Comparison of ENCODE assay signal across 11 cellular contexts in the genomic region with DNA sequence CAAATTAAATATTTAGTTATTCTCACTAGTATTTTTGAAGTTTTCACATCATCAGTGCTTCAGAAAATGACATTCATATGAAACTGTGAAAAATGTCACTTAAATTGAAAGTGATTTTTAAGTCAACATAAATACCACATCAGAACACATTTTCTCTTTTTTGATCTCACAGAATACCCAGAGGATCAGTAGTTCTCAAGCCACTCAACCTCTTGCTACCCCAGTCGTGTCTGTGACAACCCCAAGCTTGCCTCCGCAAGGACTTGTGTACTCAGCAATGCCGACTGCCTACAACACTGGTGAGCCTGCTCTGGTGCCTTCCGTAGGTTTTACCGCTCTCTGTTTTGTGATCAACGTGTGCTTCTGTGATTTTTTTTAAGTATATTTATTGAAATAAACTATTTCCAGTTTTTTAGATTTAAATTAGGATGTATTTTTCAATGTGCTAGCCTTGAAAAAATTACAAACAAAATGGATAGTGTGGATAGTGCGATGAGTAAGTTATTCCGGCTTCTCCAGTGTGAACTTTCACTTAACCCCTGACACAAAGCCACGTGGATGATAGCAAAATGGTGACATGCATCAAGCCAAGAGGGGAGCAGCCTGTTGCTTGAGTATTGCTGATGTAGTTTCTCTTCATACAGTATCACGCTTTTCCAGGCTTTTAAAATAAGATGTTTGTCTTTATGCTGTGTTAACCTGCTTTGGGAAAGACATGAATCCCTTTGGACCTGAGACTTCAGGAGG. TPM values are rescaled to one million over a fixed set of nuclear protein-coding genes. Genes with fewer than 3 reads are reported as not detected.
A peak's percentile ranks its signal among the peaks of the same experiment; 100 is the strongest.
DNase-seq lines count a peak whose midpoint lies in the region; ATAC-seq and TF ChIP-seq lines count a peak whose summit lies in the region.
"Had no signal": no experiment of that assay in that cellular context is flagged by ENCODE, and none has a peak within 500 bp of the region (broad histone marks: within the 10 kb centered on the region; RNA-seq: fewer than 3 reads in every experiment).

No MANE protein-coding gene starts in this region.

- peak overlapping the region; percentile 73 for H3K27ac Mint-ChIP-seq in activated CD8-positive, alpha-beta T cell treated with anti-CD3 and anti-CD28 coated beads, Interleukin-2, amount 10 ng/mL, durations not matched to agents 7 days and 5 days

- no peaks in the 10 kb centered on the region for H3K9me3 ChIP-seq in gastroesophageal sphincter
- no peaks in the 10 kb centered on the region for H3K9me3 ChIP-seq in subcutaneous abdominal adipose tissue (ENCODE audit: control insufficient read depth in 5 of 5, low read length in 5 of 5)

- TF ChIP-seq EP300 in gastroesophageal sphincter (IDR thresholded peaks at IDR 0.05): no peak

- WGBS in gastroesophageal sphincter (ENCODE audit: low coverage in 1 of 2), 2 donors: 65 to 77% methylated on average over 10 of the region's 10 CpGs

- H3K27me3 Mint-ChIP-seq in activated CD8-positive, alpha-beta T cell treated with anti-CD3 and anti-CD28 coated beads, Interleukin-2, amount 10 ng/mL, durations not matched to agents 7 days and 5 days (ENCODE audit: low read depth): no peaks in the 10 kb centered on the region

- H3K4me3 ChIP-seq in gastroesophageal sphincter (no peak overlapping the region), subcutaneous abdominal adipose tissue (ENCODE audit: low read depth in 1 of 5, low read length in 5 of 5) (no peak overlapping the region)

- ATAC-seq in activated CD8-positive, alpha-beta T cell treated with anti-CD3 and anti-CD28 coated beads, Interleukin-2, amount 10 ng/mL, durations not matched to agents 7 days and 5 days: peak; percentile 61
- ATAC-seq in gastroesophageal sphincter (no peak), HG03139 (IDR thresholded peaks at IDR 0.05; ENCODE audit: unreplicated experiment) (no peak)

- H3K9me3 Mint-ChIP-seq in activated CD8-positive, alpha-beta T cell treated with anti-CD3 and anti-CD28 coated beads, Interleukin-2, amount 10 ng/mL, durations not matched to agents 7 days and 5 days (ENCODE audit: insufficient read depth): no peaks in the 10 kb centered on the region

- TF ChIP-seq POLR2A in gastroesophageal sphincter (IDR thresholded peaks at IDR 0.05): no peak

- peaks cover 21% of the 10 kb centered on the region for H3K36me3 Mint-ChIP-seq in activated CD8-positive, alpha-beta T cell treated with anti-CD3 and anti-CD28 coated beads, Interleukin-2, amount 10 ng/mL, durations not matched to agents 7 days and 5 days (ENCODE audit: low read depth)

- H3K4me3 Mint-ChIP-seq in activated CD8-positive, alpha-beta T cell treated with anti-CD3 and anti-CD28 coated beads, Interleukin-2, amount 10 ng/mL, durations not matched to agents 7 days and 5 days: peak overlapping the region; percentile 60

- no peak for TF ChIP-seq CTCF in gastroesophageal sphincter (IDR thresholded peaks at IDR 0.05)

- H3K4me1 ChIP-seq in gastroesophageal sphincter: peaks cover 5 to 67% (median 30%) of the 10 kb centered on the region in 3 donors
- H3K4me1 ChIP-seq in subcutaneous abdominal adipose tissue (ENCODE audit: control insufficient read depth in 5 of 5, insufficient read depth in 5 of 5, low read length in 5 of 5): peaks cover 17 to 48% (median 41%) of the 10 kb centered on the region in 5 donors

- H3K27me3 ChIP-seq in gastroesophageal sphincter (no peaks in the 10 kb centered on the region), subcutaneous abdominal adipose tissue (ENCODE audit: control insufficient read depth in 5 of 5, insufficient read depth in 4 of 5, low read length in 5 of 5) (no peaks in the 10 kb centered on the region)

- DNase-seq in activated gamma-delta T cell treated with Interleukin-2 at 50 U/mL for 16 hours (peak; percentile 20), activated gamma-delta T cell (lab: John Stamatoyannopoulos, UW) (no peak), NCI-H2196 (lab: John Stamatoyannopoulos, UW; ENCODE audit: unreplicated experiment) (no peak), caudate nucleus (lab: John Stamatoyannopoulos, UW) (no peak)
- DNase-seq in activated CD8-positive, alpha-beta T cell treated with anti-CD3 and anti-CD28 coated beads, Interleukin-2, amount 10 ng/mL, durations not matched to agents 7 days and 5 days: peak; percentile 46
- DNase-seq: mesendoderm, NCI-H1105 treated with DMSO at 0.1 percent for 48 hours, SHP77 treated with DMSO at 0.1 percent for 48 hours had no signal

- peaks cover 53% of the 10 kb centered on the region for H3K4me1 Mint-ChIP-seq in activated CD8-positive, alpha-beta T cell treated with anti-CD3 and anti-CD28 coated beads, Interleukin-2, amount 10 ng/mL, durations not matched to agents 7 days and 5 days (ENCODE audit: low read depth)

- H3K9ac ChIP-seq in subcutaneous abdominal adipose tissue (ENCODE audit: low read length in 5 of 5): peak overlapping the region in 3 of 5 donors; percentile 9 to 40 (median 21)

- H3K36me3 ChIP-seq in gastroesophageal sphincter: peaks cover 0 to 20% of the 10 kb centered on the region in 2 donors
- H3K36me3 ChIP-seq in subcutaneous abdominal adipose tissue (ENCODE audit: control insufficient read depth in 5 of 5, insufficient read depth in 5 of 5, low read length in 5 of 5): peaks cover 0 to 24% (median 17%) of the 10 kb centered on the region in 5 donors

- CTCF ChIA-PET in activated CD8-positive, alpha-beta T cell treated with anti-CD3 and anti-CD28 coated beads, Interleukin-2, amount 10 ng/mL, durations not matched to agents 7 days and 5 days (lab: Charles Lee): interaction anchor here (1.1 to 1.8 kb wide), 3 partner anchors 26 to 434 kb away, joined by 3 to 9 read pairs (median 8); no protein-coding TSS in a partner anchor

- H3K27ac ChIP-seq in gastroesophageal sphincter (peak overlapping the region; percentile 36 to 75 (median 64)), subcutaneous abdominal adipose tissue (ENCODE audit: low read depth, low read length) (peak overlapping the region; percentile 52), caudate nucleus (ENCODE audit: low read depth, low read length) (no peak overlapping the region)

- POLR2A ChIA-PET in activated CD8-positive, alpha-beta T cell treated with anti-CD3 and anti-CD28 coated beads, Interleukin-2, amount 10 ng/mL, durations not matched to agents 7 days and 5 days (lab: Charles Lee): interaction anchor here (4.1 kb wide), 1 partner anchor 26 kb away, joined by 18 read pairs; the partner anchor contains the start of gene LYSMD4

RNA-seq across cellular contexts. Expression of gene LYSMD4, which starts 26.5 kb away (rescaled TPM):
- total RNA-seq in activated CD8-positive, alpha-beta T cell treated with anti-CD3 and anti-CD28 coated beads, Interleukin-2, amount 10 ng/mL, durations not matched to agents 7 days and 5 days: 10 to 100 TPM in 1 of 2 experiments, 1 to 10 TPM in 1; 8.9 to 13.0 TPM
- 10 to 100 TPM in 3 of 4 donors, 1 to 10 TPM in 1; 7.6 to 18.7 (median 13.6) TPM for total RNA-seq in gastroesophageal sphincter

Comparison
In these comparisons a context has a peak if more than half of its experiments do, and no peak if none do; other contexts are left out.
1. DNase-seq: peak in activated gamma-delta T cell treated with Interleukin-2 at 50 U/mL for 16 hours (single experiment) and activated CD8-positive, alpha-beta T cell treated with anti-CD3 and anti-CD28 coated beads, Interleukin-2, amount 10 ng/mL, durations not matched to agents 7 days and 5 days (single experiment); none in activated gamma-delta T cell (single experiment), NCI-H2196 (single experiment) and caudate nucleus (0 of 61).